In the genomic region with DNA sequence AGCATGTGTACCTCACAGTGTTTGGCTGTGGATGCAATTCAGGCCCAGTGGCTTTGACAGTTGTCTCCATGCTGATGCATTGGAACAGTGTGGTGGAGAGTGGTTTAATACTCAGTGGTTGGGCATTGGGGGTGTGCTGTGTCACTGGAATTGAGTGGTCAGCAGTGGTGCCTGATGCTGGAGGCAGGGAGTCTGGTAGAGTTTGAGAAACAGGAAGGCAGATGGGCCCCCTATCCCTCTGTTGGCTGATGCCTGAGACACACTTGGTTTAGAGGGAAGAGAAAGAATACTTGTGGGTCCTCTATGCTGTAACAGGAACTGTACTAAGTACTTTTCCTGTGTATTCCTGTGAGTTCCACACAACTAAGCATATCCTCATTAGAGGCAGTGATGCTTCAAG, we compare ENCODE assay signal across 11 cellular contexts. TPM values are rescaled to one million over a fixed set of nuclear protein-coding genes. Genes with fewer than 3 reads are reported as not detected.
A peak's percentile ranks its signal among the peaks of the same experiment; 100 is the strongest.
DNase-seq lines count a peak whose midpoint lies in the region; ATAC-seq and TF ChIP-seq lines count a peak whose summit lies in the region.
"Had no signal": no experiment of that assay in that cellular context is flagged by ENCODE, and none has a peak within 500 bp of the region (broad histone marks: within the 10 kb centered on the region; RNA-seq: fewer than 3 reads in every experiment).

No MANE protein-coding gene starts in this region.

- peaks cover 0 to 2% of the 10 kb centered on the region in 2 donors for H3K36me3 Mint-ChIP-seq in activated T-cell treated with anti-CD3 and anti-CD28 coated beads, Interleukin-2, amount 50 U/mL, for 72 hours (ENCODE audit: insufficient read depth in 2 of 2)
- no peaks in the 10 kb centered on the region for H3K36me3 Mint-ChIP-seq in activated T-cell treated with anti-CD3 and anti-CD28 coated beads, Interleukin-2, amount 50 U/mL, for 4 hours (ENCODE audit: insufficient read depth)
- H3K36me3 Mint-ChIP-seq: naive B cell had no signal

- peak overlapping the region; percentile 64 for H3K27ac ChIP-seq in muscle layer of colon (ENCODE audit: low read depth, low read length)
- no peak overlapping the region for H3K27ac ChIP-seq in upper lobe of right lung

- intact Hi-C loops in upper lobe of right lung (cut with DNase I): no loop called here

- H3K27ac Mint-ChIP-seq in activated T-cell treated with anti-CD3 and anti-CD28 coated beads, Interleukin-2, amount 50 U/mL, for 72 hours: peak overlapping the region; percentile 26
- H3K27ac Mint-ChIP-seq: activated B cell treated with CpG ODN at 0.5 μM for 24 hours had no signal

- peak overlapping the region in 1 of 2 donors; percentile 53 for H3K4me3 Mint-ChIP-seq in activated T-cell treated with anti-CD3 and anti-CD28 coated beads, Interleukin-2, amount 50 U/mL, for 72 hours
- H3K4me3 Mint-ChIP-seq in activated T-cell treated with anti-CD3 and anti-CD28 coated beads, Interleukin-2, amount 50 U/mL, for 4 hours: no peak overlapping the region
- H3K4me3 Mint-ChIP-seq: activated B cell treated with CpG ODN at 0.5 μM for 24 hours, naive B cell had no signal

- H3K9me3 ChIP-seq in muscle layer of colon (ENCODE audit: low read length) (no peaks in the 10 kb centered on the region), upper lobe of right lung (no peaks in the 10 kb centered on the region)

- H3K27me3 Mint-ChIP-seq in activated T-cell treated with anti-CD3 and anti-CD28 coated beads, Interleukin-2, amount 50 U/mL, for 72 hours (ENCODE audit: low read depth): peaks cover 5% of the 10 kb centered on the region
- peaks cover 2% of the 10 kb centered on the region for H3K27me3 Mint-ChIP-seq in activated T-cell treated with anti-CD3 and anti-CD28 coated beads, Interleukin-2, amount 50 U/mL, for 4 hours (ENCODE audit: low read depth)

- H3K9me3 Mint-ChIP-seq in activated T-cell treated with anti-CD3 and anti-CD28 coated beads, Interleukin-2, amount 50 U/mL, for 72 hours: no peaks in the 10 kb centered on the region
- no peaks in the 10 kb centered on the region for H3K9me3 Mint-ChIP-seq in activated T-cell treated with anti-CD3 and anti-CD28 coated beads, Interleukin-2, amount 50 U/mL, for 4 hours
- H3K9me3 Mint-ChIP-seq: activated B cell treated with CpG ODN at 0.5 μM for 24 hours, naive B cell had no signal

- H3K27me3 ChIP-seq in muscle layer of colon (ENCODE audit: control insufficient read depth in 1 of 2, insufficient read depth in 2 of 2, low read length in 2 of 2): no peaks in the 10 kb centered on the region
- H3K27me3 ChIP-seq in upper lobe of right lung: no peaks in the 10 kb centered on the region

- peaks cover 45% of the 10 kb centered on the region for H3K4me1 Mint-ChIP-seq in activated T-cell treated with anti-CD3 and anti-CD28 coated beads, Interleukin-2, amount 50 U/mL, for 72 hours (ENCODE audit: low read depth)
- peaks cover 46% of the 10 kb centered on the region for H3K4me1 Mint-ChIP-seq in activated T-cell treated with anti-CD3 and anti-CD28 coated beads, Interleukin-2, amount 50 U/mL, for 4 hours (ENCODE audit: low read depth)

- peak in 1 of 2 donors; percentile 12 for ATAC-seq in activated T-cell treated with anti-CD3 and anti-CD28 coated beads, Interleukin-2, amount 50 U/mL, for 72 hours (replicated peaks in 1 of 2)
- no peak for ATAC-seq in activated T-cell treated with anti-CD3 and anti-CD28 coated beads, Interleukin-2, amount 50 U/mL, for 4 hours
- ATAC-seq in upper lobe of right lung (peak; percentile 9), HG03159 (IDR thresholded peaks at IDR 0.05; ENCODE audit: unreplicated experiment) (no peak)

- H3K9ac ChIP-seq in muscle layer of colon (ENCODE audit: low read length): no peak overlapping the region

- H3K4me3 ChIP-seq in muscle layer of colon (ENCODE audit: low read depth in 1 of 2, low read length in 2 of 2) (no peak overlapping the region), upper lobe of right lung (no peak overlapping the region)

- H3K36me3 ChIP-seq in muscle layer of colon (ENCODE audit: insufficient read depth, low read length) (no peaks in the 10 kb centered on the region), upper lobe of right lung (no peaks in the 10 kb centered on the region)

- H3K4me1 ChIP-seq in muscle layer of colon (ENCODE audit: insufficient read depth, low read length): peaks cover 46% of the 10 kb centered on the region
- peaks cover 19% of the 10 kb centered on the region for H3K4me1 ChIP-seq in upper lobe of right lung

- no peak for TF ChIP-seq CTCF in upper lobe of right lung (IDR thresholded peaks at IDR 0.05)

- no peak for DNase-seq in activated T-cell treated with anti-CD3 and anti-CD28 coated beads, Interleukin-2, amount 50 U/mL, for 72 hours
- no peak for DNase-seq in activated T-cell treated with anti-CD3 and anti-CD28 coated beads, Interleukin-2, amount 50 U/mL, for 4 hours
- DNase-seq in amniotic epithelial cell (ENCODE audit: low read depth) (peak; percentile 36), upper lobe of right lung (no peak), cerebellar cortex (ENCODE audit: low spot score) (no peak)
- no peak for DNase-seq in stimulated activated CD4-positive, alpha-beta T cell treated with anti-CD3 and anti-CD28 coated beads, Interleukin-1b, Interleukin-23, amount 100 ng/mL, for 48 hours
- DNase-seq: activated B cell treated with CpG ODN at 0.5 μM for 24 hours, naive B cell, NCI-H526 had no signal

RNA-seq across cellular contexts. Expression of a gene that starts 55.4 kb away (rescaled TPM):
- 1 to 10 TPM; 1.2 to 1.8 TPM for total RNA-seq in activated T-cell treated with anti-CD3 and anti-CD28 coated beads, Interleukin-2, amount 50 U/mL, for 72 hours
- total RNA-seq in activated T-cell treated with anti-CD3 and anti-CD28 coated beads, Interleukin-2, amount 50 U/mL, for 4 hours: 1 to 10 TPM in 2 of 3 donors, under 1 TPM in 1; 0.63 to 1.4 (median 1.3) TPM
- 9.9 TPM for total RNA-seq in upper lobe of right lung
